ENCODE assay signal across 8 cellular contexts in the genomic region with DNA sequence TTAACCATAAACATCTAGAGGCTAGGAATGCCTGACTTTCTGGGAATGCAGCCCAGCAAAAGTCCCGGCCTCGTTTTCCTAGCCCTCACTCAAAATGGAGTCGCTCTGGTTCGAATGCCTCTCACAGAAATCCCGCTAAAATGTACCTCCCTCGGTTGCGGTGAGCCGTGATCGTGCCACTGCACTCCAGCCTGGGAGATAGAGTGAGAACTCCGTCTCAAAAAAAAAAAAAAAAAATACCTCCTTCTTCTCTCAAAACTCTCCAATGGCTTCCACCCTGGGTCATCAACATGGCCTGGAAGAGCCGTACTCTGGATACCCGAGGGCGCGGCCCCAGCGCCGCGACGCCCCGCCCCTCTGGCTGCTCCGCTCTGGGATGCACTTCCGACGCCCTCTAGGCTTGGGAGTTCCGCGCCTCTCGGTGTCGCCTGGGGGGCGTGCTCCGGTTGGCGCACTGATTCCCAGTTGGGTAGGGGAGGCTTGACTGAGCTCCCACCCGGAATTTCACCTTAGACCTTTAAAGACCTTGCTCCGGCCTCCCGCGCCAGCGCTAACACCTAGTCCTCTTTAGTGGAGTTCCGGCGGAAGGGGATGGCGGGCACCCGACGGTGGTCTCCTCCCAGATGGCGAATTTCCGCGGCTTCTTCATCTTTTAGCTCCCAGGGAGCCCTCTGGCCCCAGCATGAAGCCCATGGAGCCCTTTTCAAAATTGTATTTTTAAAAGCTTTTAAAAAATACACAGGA. TPM values are rescaled to one million over a fixed set of nuclear protein-coding genes. Genes with fewer than 3 reads are reported as not detected.
DNase-seq lines count a peak whose midpoint lies in the region; ATAC-seq and TF ChIP-seq lines count a peak whose summit lies in the region.

No MANE protein-coding gene starts in this region.

- ATAC-seq in CD8-positive, alpha-beta T cell: peak; percentile 38
- peak; percentile 25 for ATAC-seq in HG02588 (IDR thresholded peaks at IDR 0.05; ENCODE audit: unreplicated experiment)
- peak; percentile 45 to 79 (median 62) for ATAC-seq in heart right ventricle

- H3K27ac Mint-ChIP-seq in CD8-positive, alpha-beta T cell: peak overlapping the region; percentile 67

- DNase-seq in CD8-positive, alpha-beta T cell: peak in 6 of 7 experiments; percentile 24 to 61 (median 34)
- peak; percentile 60 for DNase-seq in activated naive CD4-positive, alpha-beta T cell treated with Interleukin-2 at 50 U/mL for 16 hours
- DNase-seq in heart right ventricle: peak; percentile 46 to 73
- peak; percentile 90 for DNase-seq in retina
- DNase-seq in HPDE6-E6E7 (ENCODE audit: extremely low spot score): no peak
- no peak for DNase-seq in Ammon's horn (ENCODE audit: low spot score)

- peaks cover 28% of the 10 kb centered on the region for H3K4me1 ChIP-seq in CD8-positive, alpha-beta T cell (ENCODE audit: insufficient read depth, low read length)
- H3K4me1 ChIP-seq in OCI-LY3 (ENCODE audit: low read length) (peaks cover 23% of the 10 kb centered on the region), heart right ventricle (peaks cover 0 to 47% (median 9%) of the 10 kb centered on the region in 9 donors)

- H3K4me3 ChIP-seq in CD8-positive, alpha-beta T cell (ENCODE audit: low read depth, low read length): peak overlapping the region; percentile 76
- peak overlapping the region; percentile 93 for H3K4me3 ChIP-seq in OCI-LY3 (ENCODE audit: low read length)
- H3K4me3 ChIP-seq in heart right ventricle: peak overlapping the region; percentile 16 to 66 (median 58)

- H4K20me1 ChIP-seq in OCI-LY3 (ENCODE audit: insufficient read depth, low read length): no peaks in the 10 kb centered on the region

- H2AFZ ChIP-seq in OCI-LY3 (ENCODE audit: low read depth, low read length): peak overlapping the region; percentile 92

- WGBS in heart right ventricle, 2 donors: 6 to 8% methylated on average over 42 of the region's 42 CpGs

- H3K4me2 ChIP-seq in OCI-LY3 (ENCODE audit: low read length): peak overlapping the region; percentile 80

- TF ChIP-seq CTCF in CD8-positive, alpha-beta T cell (IDR thresholded peaks at IDR 0.05): no peak
- TF ChIP-seq CTCF in OCI-LY3 (IDR thresholded peaks at IDR 0.05; ENCODE audit: low read depth, low read length): no peak
- peak in 2 of 9 donors; percentile 13 to 23 for TF ChIP-seq CTCF in heart right ventricle (IDR thresholded peaks at IDR 0.05)

- H3K36me3 ChIP-seq in CD8-positive, alpha-beta T cell (ENCODE audit: insufficient read depth, low read length): no peaks in the 10 kb centered on the region
- H3K36me3 ChIP-seq in OCI-LY3 (replicated peaks; ENCODE audit: low read depth, low read length): peaks cover 5% of the 10 kb centered on the region
- H3K36me3 ChIP-seq in heart right ventricle: peaks cover 0 to 17% (median 5%) of the 10 kb centered on the region in 9 donors

- peak overlapping the region; percentile 11 for H3K27ac ChIP-seq in CD8-positive, alpha-beta T cell (ENCODE audit: low read depth, low read length)
- H3K27ac ChIP-seq in OCI-LY3 (ENCODE audit: low read length): peak overlapping the region; percentile 29; the same call in 1 of the 2 replicates
- H3K27ac ChIP-seq in heart right ventricle: peak overlapping the region in 2 of 10 donors; percentile 20 to 65

- POLR2A ChIA-PET in CD8-positive, alpha-beta T cell (lab: Charles Lee): interaction anchor here (1.0 to 1.6 kb wide), 5 partner anchors 10 to 77 kb away, joined by 3 to 16 read pairs (median 4); a partner anchor contains a TSS

- H3K27me3 Mint-ChIP-seq in CD8-positive, alpha-beta T cell (ENCODE audit: low read depth): no peaks in the 10 kb centered on the region

- H3K4me1 Mint-ChIP-seq in CD8-positive, alpha-beta T cell (ENCODE audit: low read depth): peaks cover 13% of the 10 kb centered on the region

- peaks cover 18% of the 10 kb centered on the region for H3K36me3 Mint-ChIP-seq in CD8-positive, alpha-beta T cell

- H3K79me2 ChIP-seq in OCI-LY3 (ENCODE audit: low read length): no peaks in the 10 kb centered on the region

- no peaks in the 10 kb centered on the region for H3K9me3 ChIP-seq in CD8-positive, alpha-beta T cell (ENCODE audit: low read length)
- H3K9me3 ChIP-seq in OCI-LY3 (ENCODE audit: insufficient read depth, low read length) (no peaks in the 10 kb centered on the region), heart right ventricle (no peaks in the 10 kb centered on the region)

- peak overlapping the region; percentile 89 for H3K4me3 Mint-ChIP-seq in CD8-positive, alpha-beta T cell

- peak overlapping the region; percentile 71 for H3K9ac ChIP-seq in OCI-LY3 (ENCODE audit: low read length)

- intact Hi-C loops in CD8-positive, alpha-beta T cell (cut with DNase I, micrococcal nuclease): loop anchor here (5.0 to 10.0 kb wide), 6 partner anchors 47 to 922 kb away; a partner anchor contains a TSS
- intact Hi-C loops in heart right ventricle (cut with DNase I): loop anchor here in 2 of 10 donors (1.0 to 10.0 kb wide), 2 partner anchors 12 to 924 kb away; a partner anchor contains a TSS

- no peaks in the 10 kb centered on the region for H3K9me3 Mint-ChIP-seq in CD8-positive, alpha-beta T cell

- CTCF ChIA-PET in CD8-positive, alpha-beta T cell (lab: Charles Lee): interaction anchor here (0.6 to 1.3 kb wide), 5 partner anchors 22 to 230 kb away, joined by 3 to 5 read pairs (median 3); no protein-coding TSS in a partner anchor

- no peaks in the 10 kb centered on the region for H3K27me3 ChIP-seq in CD8-positive, alpha-beta T cell (ENCODE audit: insufficient read depth, low read length)
- H3K27me3 ChIP-seq in OCI-LY3 (ENCODE audit: low read depth, low read length) (no peaks in the 10 kb centered on the region), heart right ventricle (no peaks in the 10 kb centered on the region)

RNA-seq across cellular contexts. Expression of a gene that starts 12.3 kb away (rescaled TPM):
- total RNA-seq in CD8-positive, alpha-beta T cell: 10 to 100 TPM; 24.8 to 33.7 TPM
- 10 to 100 TPM; 22.8 to 35.0 (median 29.8) TPM for total RNA-seq in heart right ventricle
- 10 to 100 TPM in 1 of 2 donors, 1 to 10 TPM in 1; 8.2 to 31.4 TPM for polyA plus RNA-seq in heart right ventricle

RNA-seq across cellular contexts. Expression of a gene that starts 46.3 kb away (rescaled TPM):
- 10 to 100 TPM; 42.5 to 44.2 TPM for total RNA-seq in CD8-positive, alpha-beta T cell
- 10 to 100 TPM in 1 of 10 donors, 1 to 10 TPM in 9; 5.8 to 10.2 (median 7.4) TPM for total RNA-seq in heart right ventricle
- polyA plus RNA-seq in heart right ventricle: 10 to 100 TPM in 1 of 2 donors, 1 to 10 TPM in 1; 6.6 to 11.7 TPM

RNA-seq across cellular contexts. Expression of a gene that starts 50.3 kb away (rescaled TPM):
- total RNA-seq in CD8-positive, alpha-beta T cell: not detected
- not detected for total RNA-seq in heart right ventricle
- not detected for polyA plus RNA-seq in heart right ventricle

Comparison
In these comparisons a context has a peak if more than half of its experiments do, and no peak if none do; other contexts are left out.
1. DNase-seq: peak in CD8-positive, alpha-beta T cell (6 of 7), activated naive CD4-positive, alpha-beta T cell treated with Interleukin-2 at 50 U/mL for 16 hours (single experiment), heart right ventricle (2 of 2) and retina (single experiment); none in HPDE6-E6E7 (single experiment) and Ammon's horn (single experiment).
2. Peak in every context shown above with its lines, with median percentiles within 50 percentile points of each other: ATAC-seq and H3K4me3 ChIP-seq.